12 cellular contexts compared by ENCODE assay signal in the genomic region with DNA sequence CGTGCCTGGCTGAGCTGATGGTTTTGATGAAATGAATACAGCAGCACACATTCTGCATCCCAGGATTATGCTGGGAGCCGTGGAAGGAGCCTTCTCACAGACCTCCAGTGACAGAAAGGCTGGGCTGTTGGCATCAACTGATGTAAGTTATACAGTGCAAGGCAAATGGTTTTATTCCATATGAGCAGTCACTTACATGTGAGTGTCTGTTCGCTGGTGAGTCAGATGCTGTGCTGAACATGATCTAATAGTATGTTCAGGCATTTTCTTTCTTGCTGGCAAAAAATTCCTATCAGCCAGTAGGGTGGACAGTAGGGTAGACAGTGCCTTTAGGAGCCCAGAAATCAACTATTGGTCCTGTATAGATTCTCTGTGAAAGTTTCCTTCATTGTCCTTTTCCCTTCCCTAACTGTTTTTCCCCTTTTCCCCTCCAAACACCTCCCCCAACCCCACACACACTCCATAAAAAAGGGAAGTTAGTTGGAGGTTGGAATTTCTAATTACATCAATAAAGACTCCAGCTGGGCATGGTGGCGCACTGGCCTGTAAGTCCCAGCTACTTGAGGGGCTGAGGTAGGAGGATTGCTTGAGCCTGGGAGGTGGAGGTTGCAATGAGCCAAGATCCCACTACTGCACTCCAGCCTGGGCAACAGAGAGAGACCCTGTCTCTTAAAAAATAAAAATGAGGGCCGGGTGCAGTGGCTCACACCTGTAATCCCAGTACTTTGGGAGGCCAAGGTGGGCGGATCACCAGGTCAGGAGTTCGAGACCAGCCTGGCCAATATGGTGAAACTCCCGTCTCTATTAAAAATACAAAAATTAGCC. TPM values are rescaled to one million over a fixed set of nuclear protein-coding genes. Genes with fewer than 3 reads are reported as not detected.
DNase-seq lines count a peak whose midpoint lies in the region; TF ChIP-seq lines count a peak whose summit lies in the region.
"Had no signal": no experiment of that assay in that cellular context is flagged by ENCODE, and none has a peak within 500 bp of the region (broad histone marks: within the 10 kb centered on the region; RNA-seq: fewer than 3 reads in every experiment).

No MANE protein-coding gene starts in this region.

- no peak overlapping the region for H2BK120ac ChIP-seq in trophoblast cell (ENCODE audit: insufficient read depth, low read length, poor library complexity)

- no peak overlapping the region for H4K8ac ChIP-seq in trophoblast cell (ENCODE audit: low read depth, low read length)

- H3K27me3 ChIP-seq in trophoblast cell (ENCODE audit: insufficient read depth, low read length) (no peaks in the 10 kb centered on the region), ovary (no peaks in the 10 kb centered on the region)
- H3K27me3 ChIP-seq: breast epithelium, esophagus muscularis mucosa, stomach had no signal

- in situ Hi-C loops in KBM-7 (cut with MboI; ENCODE audit: low pct_unique_long_range_greater_than_20kb, low sequenced_read_pairs) = no loop called here

- peak overlapping the region; percentile 32 for H3K4ac ChIP-seq in trophoblast cell (ENCODE audit: low read depth, low read length)

- H2BK5ac ChIP-seq in trophoblast cell (ENCODE audit: low read depth, low read length, poor library complexity) = no peak overlapping the region

- WGBS in trophoblast cell (ENCODE audit: extremely low coverage, insufficient coverage, insufficient read length) = no CpG with 5 or more reads among the region's 8 CpGs
- 91 to 94% (median 92%) methylated on average over 8 of the region's 8 CpGs for WGBS in ovary, 3 donors

- H2AK5ac ChIP-seq in trophoblast cell (ENCODE audit: low read length) = no peak overlapping the region

- H3K4me1 ChIP-seq in HEK293 (ENCODE audit: control insufficient read depth, insufficient read depth, low read length) (peaks cover 2% of the 10 kb centered on the region; the same call in 1 of the 2 replicates), trophoblast cell (ENCODE audit: control insufficient read depth in 1 of 2, insufficient read depth in 2 of 2, low read length in 2 of 2) (peaks cover 0 to 3% of the 10 kb centered on the region in 2 experiments), ovary (ENCODE audit: insufficient read depth) (no peaks in the 10 kb centered on the region)

- H3K4me2 ChIP-seq in trophoblast cell (ENCODE audit: low read length) = no peak overlapping the region

- H3K27ac ChIP-seq in HEK293 (ENCODE audit: extremely low read depth, low read depth, low read length) (no peak overlapping the region), trophoblast cell (ENCODE audit: low read depth, low read length) (no peak overlapping the region), ovary (no peak overlapping the region)
- H3K27ac ChIP-seq: esophagus muscularis mucosa, stomach had no signal

- H3K9ac ChIP-seq in trophoblast cell (ENCODE audit: low read length) = no peak overlapping the region

- CTCF ChIA-PET in HEK293 (lab: Yijun Ruan, JAX) = interaction anchor here (2.1 kb wide), 1 partner anchor 31 kb away, joined by 5 read pairs; no protein-coding TSS in a partner anchor

- H3K23ac ChIP-seq in trophoblast cell (ENCODE audit: low read length) = no peak overlapping the region

- intact Hi-C loops in ovary (cut with DNase I) = no loop called here

- no peak overlapping the region for H4K12ac ChIP-seq in trophoblast cell (ENCODE audit: low read depth, low read length)

- H3K79me2 ChIP-seq in trophoblast cell (ENCODE audit: control insufficient read depth, insufficient read depth, low read length, poor library complexity) = no peaks in the 10 kb centered on the region

- no peak for TF ChIP-seq EP300 in ovary (IDR thresholded peaks at IDR 0.05)

- H3K4me3 ChIP-seq in HEK293 (ENCODE audit: low read depth, low read length) (no peak overlapping the region), epithelial cell of esophagus (ENCODE audit: low read length) (no peak overlapping the region), trophoblast cell (ENCODE audit: low read depth, low read length) (no peak overlapping the region), ovary (no peak overlapping the region)
- H3K4me3 ChIP-seq: breast epithelium, esophagus muscularis mucosa, stomach had no signal

- TF ChIP-seq CTCF in HEK293 (tag by site-specific recombination; IDR thresholded peaks at IDR 0.05) (no peak), epithelial cell of esophagus (IDR thresholded peaks at IDR 0.05; ENCODE audit: insufficient read depth, low read depth, low read length, missing control alignments) (no peak), ovary (IDR thresholded peaks at IDR 0.05) (no peak)

- H3K79me1 ChIP-seq in trophoblast cell (ENCODE audit: low read length) = no peaks in the 10 kb centered on the region

- no peak overlapping the region for H2AFZ ChIP-seq in trophoblast cell (ENCODE audit: insufficient read depth, low read length, poor library complexity)

- H3K36me3 ChIP-seq in HEK293 (ENCODE audit: control insufficient read depth in 2 of 2, insufficient read depth in 1 of 2, low read length in 2 of 2) (no peaks in the 10 kb centered on the region), trophoblast cell (ENCODE audit: control insufficient read depth in 1 of 2, insufficient read depth in 2 of 2, low read length in 2 of 2) (peaks cover 0 to 2% of the 10 kb centered on the region in 2 experiments), ovary (no peaks in the 10 kb centered on the region)
- H3K36me3 ChIP-seq: breast epithelium, esophagus muscularis mucosa, stomach had no signal

- H3K18ac ChIP-seq in trophoblast cell (ENCODE audit: low read length) = no peak overlapping the region

- DNase-seq in RKO (ENCODE audit: low spot score) = peak; percentile 55
- DNase-seq in epithelial cell of esophagus (ENCODE audit: low read depth) = peak; percentile 73
- DNase-seq in trophoblast cell = peak; percentile 46 to 69
- no peak for DNase-seq in KBM-7
- DNase-seq in NCI-H1092 treated with DMSO at 0.1 percent for 48 hours (lab: John Stamatoyannopoulos, UW) = no peak
- no peak for DNase-seq in ovary
- DNase-seq: left cardiac atrium; stimulated activated CD4-positive, alpha-beta T cell treated with anti-CD3 and anti-CD28 coated beads, Interleukin-2, amount 100 ng/mL, for 48 hours; stomach had no signal

- no peak overlapping the region for H3K14ac ChIP-seq in trophoblast cell (ENCODE audit: low read length)

- no peak for TF ChIP-seq POLR2A in ovary (IDR thresholded peaks at IDR 0.05)

- POLR2A ChIA-PET in HEK293 (lab: Yijun Ruan, JAX) = no interaction called here

- no peaks in the 10 kb centered on the region for H3K9me3 ChIP-seq in HEK293 (ENCODE audit: control insufficient read depth, insufficient read depth, low read depth, low read length)
- peaks cover 2% of the 10 kb centered on the region for H3K9me3 ChIP-seq in trophoblast cell (ENCODE audit: insufficient read depth, low read depth, low read length)
- H3K9me3 ChIP-seq in ovary = no peaks in the 10 kb centered on the region
- H3K9me3 ChIP-seq: breast epithelium, esophagus muscularis mucosa, stomach had no signal

- H2BK12ac ChIP-seq in trophoblast cell (ENCODE audit: low read length) = no peak overlapping the region

- H4K91ac ChIP-seq in trophoblast cell (ENCODE audit: low read depth, low read length) = no peak overlapping the region

TF ChIP-seq in HEK293, 187 proteins besides CTCF, POLR2A, EP300 and RAD21:
- TF ChIP-seq FEZF1 (tag by site-specific recombination; IDR thresholded peaks at IDR 0.05) = peak; percentile 89
- TF ChIP-seq OSR2 (tag by site-specific recombination; IDR thresholded peaks at IDR 0.05) = peak; percentile 24; the same call in 1 of the 2 replicates
- TF ChIP-seq, protein P1, sequence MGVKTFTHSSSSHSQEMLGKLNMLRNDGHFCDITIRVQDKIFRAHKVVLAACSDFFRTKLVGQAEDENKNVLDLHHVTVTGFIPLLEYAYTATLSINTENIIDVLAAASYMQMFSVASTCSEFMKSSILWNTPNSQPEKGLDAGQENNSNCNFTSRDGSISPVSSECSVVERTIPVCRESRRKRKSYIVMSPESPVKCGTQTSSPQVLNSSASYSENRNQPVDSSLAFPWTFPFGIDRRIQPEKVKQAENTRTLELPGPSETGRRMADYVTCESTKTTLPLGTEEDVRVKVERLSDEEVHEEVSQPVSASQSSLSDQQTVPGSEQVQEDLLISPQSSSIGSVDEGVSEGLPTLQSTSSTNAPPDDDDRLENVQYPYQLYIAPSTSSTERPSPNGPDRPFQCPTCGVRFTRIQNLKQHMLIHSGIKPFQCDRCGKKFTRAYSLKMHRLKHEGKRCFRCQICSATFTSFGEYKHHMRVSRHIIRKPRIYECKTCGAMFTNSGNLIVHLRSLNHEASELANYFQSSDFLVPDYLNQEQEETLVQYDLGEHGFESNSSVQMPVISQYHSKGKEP (tag by site-specific recombination; IDR thresholded peaks at IDR 0.05) = no peak
- no peak for TF ChIP-seq ZNF768 (tag by site-specific recombination; IDR thresholded peaks at IDR 0.05)
- TF ChIP-seq, protein P2, sequence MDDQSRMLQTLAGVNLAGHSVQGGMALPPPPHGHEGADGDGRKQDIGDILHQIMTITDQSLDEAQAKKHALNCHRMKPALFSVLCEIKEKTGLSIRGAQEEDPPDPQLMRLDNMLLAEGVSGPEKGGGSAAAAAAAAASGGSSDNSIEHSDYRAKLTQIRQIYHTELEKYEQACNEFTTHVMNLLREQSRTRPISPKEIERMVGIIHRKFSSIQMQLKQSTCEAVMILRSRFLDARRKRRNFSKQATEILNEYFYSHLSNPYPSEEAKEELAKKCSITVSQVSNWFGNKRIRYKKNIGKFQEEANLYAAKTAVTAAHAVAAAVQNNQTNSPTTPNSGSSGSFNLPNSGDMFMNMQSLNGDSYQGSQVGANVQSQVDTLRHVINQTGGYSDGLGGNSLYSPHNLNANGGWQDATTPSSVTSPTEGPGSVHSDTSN (CRISPR knock-in tag; IDR thresholded peaks at IDR 0.05) = no peak
- peak; percentile 66; the same call in 1 of the 2 replicates for TF ChIP-seq ZNF121 (tag by site-specific recombination; IDR thresholded peaks at IDR 0.05)
TF ChIP-seq in HEK293: peak in this region for 3.

RNA-seq across cellular contexts. Expression of a gene that starts 36.2 kb away (rescaled TPM):
- 0.08 and 0.15 TPM in 2 replicates for polyA plus RNA-seq in trophoblast cell (2013)
- 10 to 100 TPM; 11.5 to 25.4 (median 20.7) TPM for total RNA-seq in ovary
- 10 to 100 TPM in 1 of 2 donors, 1 to 10 TPM in 1; 2.1 to 21.7 TPM for polyA plus RNA-seq in ovary

Comparison
In these comparisons a context has a peak if more than half of its experiments do, and no peak if none do; other contexts are left out.
1. DNase-seq: peak in RKO (single experiment), epithelial cell of esophagus (single experiment) and trophoblast cell (2 of 2); none in KBM-7 (single experiment), NCI-H1092 treated with DMSO at 0.1 percent for 48 hours (single experiment) and ovary (0 of 5).